Comparison of ENCODE assay signal across 12 cellular contexts in genomic region chr4:75844151-75844662, GRCh38. TPM values are rescaled to one million over a fixed set of nuclear protein-coding genes. Genes with fewer than 3 reads are reported as not detected.
A peak's percentile ranks its signal among the peaks of the same experiment; 100 is the strongest.
DNase-seq lines count a peak whose midpoint lies in the region; ATAC-seq and TF ChIP-seq lines count a peak whose summit lies in the region.
"Had no signal": no experiment of that assay in that cellular context is flagged by ENCODE, and none has a peak within 500 bp of the region (broad histone marks: within the 10 kb centered on the region; RNA-seq: fewer than 3 reads in every experiment).

No MANE protein-coding gene starts in this region.

- no peak overlapping the region for H3K4me3 ChIP-seq in Loucy (ENCODE audit: low read length, poor library complexity, severe bottlenecking)
- no peak overlapping the region for H3K4me3 ChIP-seq in fibroblast of lung (replicated peaks in 1 of 4; ENCODE audit: control extremely low read depth in 1 of 4, insufficient read depth in 1 of 4, low read depth in 3 of 4, low read length in 4 of 4)
- no peak overlapping the region for H3K4me3 ChIP-seq in osteoblast (ENCODE audit: insufficient read depth, low read length)

- H2AFZ ChIP-seq in Loucy (ENCODE audit: low read length) (0 out of 2 replicates have a peak overlapping the region, but pooled peaks have one; percentile 9), fibroblast of lung (ENCODE audit: low read length) (no peak overlapping the region), osteoblast (ENCODE audit: low read length) (no peak overlapping the region)

- H3K9me3 ChIP-seq in Loucy (ENCODE audit: insufficient read depth, low read depth, low read length): no peaks in the 10 kb centered on the region
- H3K9me3 ChIP-seq in fibroblast of lung (ENCODE audit: control insufficient read depth, insufficient read depth, low read depth, low read length): no peaks in the 10 kb centered on the region
- no peaks in the 10 kb centered on the region for H3K9me3 ChIP-seq in osteoblast (ENCODE audit: low read depth, low read length)

- H4K20me1 ChIP-seq in Loucy (ENCODE audit: insufficient read depth, low read length, poor library complexity, severe bottlenecking) (no peaks in the 10 kb centered on the region), fibroblast of lung (ENCODE audit: control insufficient read depth, extremely low read depth, insufficient read depth, low read length) (no peaks in the 10 kb centered on the region), osteoblast (ENCODE audit: insufficient read depth, low read length) (no peaks in the 10 kb centered on the region)

- H3K27ac ChIP-seq in fibroblast of lung (ENCODE audit: insufficient read depth, low read length): no peak overlapping the region
- H3K27ac ChIP-seq in osteoblast (ENCODE audit: low read depth, low read length): peak overlapping the region; percentile 85
- H3K27ac ChIP-seq: epithelial cell of prostate had no signal

- H3K9ac ChIP-seq in Loucy (ENCODE audit: low read depth, low read length, poor library complexity, severe bottlenecking) (no peak overlapping the region), fibroblast of lung (ENCODE audit: insufficient read depth, low read length) (no peak overlapping the region)

- H3K36me3 ChIP-seq in Loucy (ENCODE audit: insufficient read depth, low read length) (no peaks in the 10 kb centered on the region), fibroblast of lung (ENCODE audit: control insufficient read depth, insufficient read depth, low read length) (no peaks in the 10 kb centered on the region), osteoblast (ENCODE audit: insufficient read depth, low read length) (no peaks in the 10 kb centered on the region)

- DNase-seq in AG09319 (ENCODE audit: extremely low read depth, low read depth) (peak; percentile 70), fibroblast of lung (ENCODE audit: low read depth in 2 of 2) (peak; percentile 92 to 96), osteoblast (ENCODE audit: insufficient read length, low spot score, missing footprints) (peak; percentile 79), NCI-H774 (lab: John Stamatoyannopoulos, UW) (no peak), G401 (ENCODE audit: low spot score) (no peak)
- DNase-seq in NK-92 treated with Interleukin-12 subunit alpha and Interleukin-12 subunit beta, amount 100 ng/mL, for 24 hours (lab: John Stamatoyannopoulos, UW): no peak
- DNase-seq: activated effector memory CD4-positive, alpha-beta T cell treated with Interleukin-2 at 50 U/mL for 16 hours; DMS79 treated with DMSO at 0.1 percent for 48 hours; MM.1S had no signal

- H3K27me3 ChIP-seq in Loucy (ENCODE audit: insufficient read depth, low read length, poor library complexity, severe bottlenecking) (no peaks in the 10 kb centered on the region), fibroblast of lung (ENCODE audit: control insufficient read depth, insufficient read depth, low read length) (no peaks in the 10 kb centered on the region), osteoblast (ENCODE audit: insufficient read depth, low read length) (no peaks in the 10 kb centered on the region)

- in situ Hi-C loops in G401 (cut with HindIII; ENCODE audit: low sequenced_read_pairs): no loop called here

- H3K4me2 ChIP-seq in Loucy (ENCODE audit: low read depth, low read length, poor library complexity, severe bottlenecking): no peak overlapping the region
- peak overlapping the region; percentile 0 for H3K4me2 ChIP-seq in fibroblast of lung (ENCODE audit: extremely low read depth, insufficient read depth, low read length)
- H3K4me2 ChIP-seq in osteoblast (ENCODE audit: insufficient read depth, low read length): peak overlapping the region; percentile 39

- ATAC-seq in GM18498 (IDR thresholded peaks at IDR 0.05; ENCODE audit: unreplicated experiment): no peak

- no peaks in the 10 kb centered on the region for H3K9me2 ChIP-seq in Loucy (replicated peaks; ENCODE audit: low read depth, low read length)

- H3F3A ChIP-seq in Loucy (ENCODE audit: low read depth): no peaks in the 10 kb centered on the region

- no peaks in the 10 kb centered on the region for H3K4me1 ChIP-seq in Loucy (ENCODE audit: insufficient read depth, low read length, poor library complexity, severe bottlenecking)
- H3K4me1 ChIP-seq in fibroblast of lung (ENCODE audit: control insufficient read depth, extremely low read depth, insufficient read depth, low read length): peaks cover 13% of the 10 kb centered on the region
- peaks cover 44% of the 10 kb centered on the region for H3K4me1 ChIP-seq in osteoblast (ENCODE audit: insufficient read depth, low read length)

- no peaks in the 10 kb centered on the region for H3K79me2 ChIP-seq in Loucy (ENCODE audit: insufficient read depth, low read length)
- H3K79me2 ChIP-seq in fibroblast of lung (ENCODE audit: control insufficient read depth, insufficient read depth, low read length): no peaks in the 10 kb centered on the region
- H3K79me2 ChIP-seq in osteoblast (ENCODE audit: insufficient read depth, low read length): no peaks in the 10 kb centered on the region

- no peak for TF ChIP-seq CTCF in AG09319 (IDR thresholded peaks at IDR 0.05; ENCODE audit: low read depth, low read length)
- no peak for TF ChIP-seq CTCF in Loucy (conservative IDR thresholded peaks at IDR 0.05; ENCODE audit: low read length)
- no peak for TF ChIP-seq CTCF in fibroblast of lung (conservative IDR thresholded peaks at IDR 0.05 in 1 of 2, IDR thresholded peaks at IDR 0.05 in 1 of 2; ENCODE audit: low read depth in 1 of 2, low read length in 2 of 2)
- no peak for TF ChIP-seq CTCF in osteoblast (IDR thresholded peaks at IDR 0.05; ENCODE audit: extremely low read depth, low read depth, low read length)

RNA-seq across cellular contexts. Expression of gene PPEF2, which starts 58.0 kb away (rescaled TPM):
- total RNA-seq in fibroblast of lung (not detected in 2 replicates), osteoblast (not detected in 2 replicates)
- polyA plus RNA-seq in fibroblast of lung: not detected in 2 replicates
- not detected in 2 replicates for polyA plus RNA-seq in fibroblast of lung (2012)
- polyA minus RNA-seq in fibroblast of lung (ENCODE audit: low replicate concordance): not detected in 2 replicates
- total RNA-seq in G401 (2014; rRNA removed; shearing (Covaris generic)): not detected in 2 replicates

Comparison
In these comparisons a context has a peak if more than half of its experiments do, and no peak if none do; other contexts are left out.
1. DNase-seq: peak in AG09319 (single experiment), fibroblast of lung (2 of 2) and osteoblast (single experiment); none in NK-92 treated with Interleukin-12 subunit alpha and Interleukin-12 subunit beta, amount 100 ng/mL, for 24 hours (single experiment), NCI-H774 (single experiment) and G401 (single experiment).